8 cellular contexts compared by ENCODE assay signal in the genomic region with DNA sequence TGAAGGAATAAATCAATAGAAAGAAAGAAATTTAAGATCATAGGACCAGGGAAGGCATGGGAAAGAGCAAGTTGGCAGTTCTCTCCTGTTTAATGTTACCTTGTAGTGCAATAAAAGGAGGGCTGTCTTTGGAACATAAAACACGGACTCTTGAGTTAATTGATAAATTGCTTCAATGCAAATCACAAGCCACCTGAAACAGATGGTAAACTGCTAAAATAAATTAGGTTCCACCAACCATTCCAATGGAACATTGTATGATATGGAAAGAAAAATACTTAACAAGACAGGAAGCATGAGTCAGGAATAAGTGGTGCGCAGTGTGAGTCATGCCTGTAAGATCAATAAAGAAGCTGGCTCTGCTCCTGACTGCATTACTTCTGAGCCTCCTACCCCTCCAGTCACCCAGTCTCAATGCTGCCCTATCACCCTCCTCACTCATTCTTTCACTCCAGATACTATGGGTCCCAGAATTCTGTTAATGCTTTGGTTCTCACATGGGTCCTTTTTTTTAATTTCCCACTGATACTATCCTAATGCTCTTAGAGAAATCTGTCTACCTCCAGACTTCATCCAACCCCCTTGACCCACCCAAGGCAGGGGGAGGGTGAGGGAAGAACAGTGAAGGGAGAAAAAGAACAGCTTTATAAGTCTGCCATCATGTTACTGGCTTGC.
DNase-seq lines count a peak whose midpoint lies in the region; ATAC-seq lines count a peak whose summit lies in the region.

No MANE protein-coding gene starts in this region.

- 0 out of 2 replicates have a peak, but pooled peaks cover 4% of the 10 kb centered on the region for H3K9me3 ChIP-seq in SJSA1 (replicated peaks)

- H3K4me3 ChIP-seq in SJSA1: no peak overlapping the region

- no peak for ATAC-seq in GM21381 (IDR thresholded peaks at IDR 0.05; ENCODE audit: unreplicated experiment)

- intact Hi-C loops in head of caudate nucleus (cut with DNase I): no loop called here

- peak overlapping the region; percentile 46 for H3K27ac ChIP-seq in SJSA1

- H3K27me3 ChIP-seq in SJSA1 (replicated peaks): no peaks in the 10 kb centered on the region

- H3K36me3 ChIP-seq in SJSA1: no peaks in the 10 kb centered on the region

- peaks cover 26% of the 10 kb centered on the region for H3K4me1 ChIP-seq in SJSA1 (replicated peaks)

- DNase-seq in A172 (ENCODE audit: low spot score) (peak; percentile 98), GM04504 (ENCODE audit: low read depth) (peak; percentile 63), SJSA1 (ENCODE audit: low read depth in 1 of 2, low spot score in 2 of 2) (peak; percentile 66 to 78), head of caudate nucleus (peak in 34 of 42 donors; percentile 6 to 81 (median 44)), hippocampal formation (lab: John Stamatoyannopoulos, UW) (no peak), Kasumi-1 (lab: John Stamatoyannopoulos, UW) (no peak), ureter (ENCODE audit: low spot score) (no peak)

Comparison
In these comparisons a context has a peak if more than half of its experiments do, and no peak if none do; other contexts are left out.
1. DNase-seq: peak in A172 (single experiment), GM04504 (single experiment), SJSA1 (2 of 2) and head of caudate nucleus (34 of 42); none in hippocampal formation (0 of 2), Kasumi-1 (0 of 2) and ureter (single experiment).